2 cellular contexts compared by ENCODE assay signal in genomic region chr3:122421836-122422235, GRCh38.
TF ChIP-seq lines count a peak whose summit lies in the region.

No MANE protein-coding gene starts in this region.

TF ChIP-seq in WTC11, 78 proteins besides CTCF, POLR2A, EP300 and RAD21 (continued from another document):
- no peak for TF ChIP-seq CDX4 (CRISPR knock-in tag; IDR thresholded peaks at IDR 0.05; ENCODE audit: borderline replicate concordance)
- TF ChIP-seq ETV6 (CRISPR knock-in tag; IDR thresholded peaks at IDR 0.05): no peak
- TF ChIP-seq FOXJ3 (CRISPR knock-in tag; IDR thresholded peaks at IDR 0.05; ENCODE audit: borderline replicate concordance): no peak
- TF ChIP-seq ZNF532 (CRISPR knock-in tag; IDR thresholded peaks at IDR 0.05; ENCODE audit: borderline replicate concordance): no peak
- TF ChIP-seq GABPB1 (CRISPR knock-in tag; IDR thresholded peaks at IDR 0.05): no peak
- no peak for TF ChIP-seq CREM (CRISPR knock-in tag; IDR thresholded peaks at IDR 0.05)
- TF ChIP-seq PREB (CRISPR knock-in tag; IDR thresholded peaks at IDR 0.05; ENCODE audit: borderline replicate concordance): no peak

TF ChIP-seq in GM23338, 12 proteins besides CTCF, POLR2A, EP300 and RAD21 (continued from another document):
- TF ChIP-seq ZNF462 (CRISPR knock-in tag; IDR thresholded peaks at IDR 0.05): no peak
- no peak for TF ChIP-seq ZNF331 (CRISPR knock-in tag; IDR thresholded peaks at IDR 0.05; ENCODE audit: low read depth)
- TF ChIP-seq REST (IDR thresholded peaks at IDR 0.05; ENCODE audit: unreplicated experiment): no peak
- TF ChIP-seq EZH2phosphoT487 (IDR thresholded peaks at IDR 0.05; ENCODE audit: unreplicated experiment): no peak
- no peak for TF ChIP-seq STAT1 (IDR thresholded peaks at IDR 0.05; ENCODE audit: unreplicated experiment)
